ENCODE assay signal across 10 cellular contexts in genomic region chr10:100637785-100638184, GRCh38.
DNase-seq lines count a peak whose midpoint lies in the region; ATAC-seq, FAIRE-seq and TF ChIP-seq lines count a peak whose summit lies in the region.
"Had no signal": no experiment of that assay in that cellular context is flagged by ENCODE, and none has a peak within 500 bp of the region (broad histone marks: within the 10 kb centered on the region; RNA-seq: fewer than 3 reads in every experiment).

No MANE protein-coding gene starts in this region.

- H3K9ac ChIP-seq in NT2/D1 (ENCODE audit: insufficient read length, low read depth) (no peak overlapping the region), fibroblast of lung (ENCODE audit: insufficient read depth, low read length) (no peak overlapping the region)

- peaks cover 11% of the 10 kb centered on the region for H3K4me1 ChIP-seq in NT2/D1 (ENCODE audit: insufficient read depth, insufficient read length)
- H3K4me1 ChIP-seq in fibroblast of lung (ENCODE audit: control insufficient read depth, extremely low read depth, insufficient read depth, low read length): no peaks in the 10 kb centered on the region
- H3K4me1 ChIP-seq in uterus: no peaks in the 10 kb centered on the region

- no peaks in the 10 kb centered on the region for H3K4me1 Mint-ChIP-seq in natural killer cell treated with Interleukin-12 subunit alpha and Interleukin-12 subunit beta and Interleukin-15 and Interleukin-18, amount 100 ng/mL, for 72 hours (ENCODE audit: low read depth in 2 of 2)
- no peaks in the 10 kb centered on the region for H3K4me1 Mint-ChIP-seq in natural killer cell

- peaks cover 2% of the 10 kb centered on the region for H3K27me3 ChIP-seq in NT2/D1 (ENCODE audit: insufficient read depth, insufficient read length)
- peaks cover 9% of the 10 kb centered on the region for H3K27me3 ChIP-seq in fibroblast of lung (ENCODE audit: control insufficient read depth, insufficient read depth, low read length)
- peaks cover 0 to 3% of the 10 kb centered on the region in 2 donors for H3K27me3 ChIP-seq in uterus

- H3K9me3 Mint-ChIP-seq in natural killer cell treated with Interleukin-12 subunit alpha and Interleukin-12 subunit beta and Interleukin-15 and Interleukin-18, amount 100 ng/mL, for 72 hours: no peaks in the 10 kb centered on the region
- no peaks in the 10 kb centered on the region for H3K9me3 Mint-ChIP-seq in natural killer cell

- no peak overlapping the region for H3K4me2 ChIP-seq in fibroblast of lung (ENCODE audit: extremely low read depth, insufficient read depth, low read length)

- WGBS in lower leg skin, 2 donors: 8 to 9% methylated on average over 8 to 9 of the region's 9 CpGs

- DNase-seq in natural killer cell treated with Interleukin-12 subunit alpha and Interleukin-12 subunit beta and Interleukin-15 and Interleukin-18, amount 100 ng/mL, for 72 hours (ENCODE audit: low spot score): no peak
- DNase-seq in natural killer cell: no peak
- DNase-seq in NT2/D1 (ENCODE audit: low read depth, low spot score): peak; percentile 55
- DNase-seq in fibroblast of lung (ENCODE audit: low read depth in 2 of 2): no peak
- DNase-seq in urothelium cell line (ENCODE audit: low spot score): peak; percentile 29
- no peak for DNase-seq in uterus
- DNase-seq in lower leg skin (ENCODE audit: low spot score in 2 of 2): no peak
- no peak for DNase-seq in globus pallidus (ENCODE audit: low spot score)
- DNase-seq: activated CD4-positive, CD25-positive, alpha-beta regulatory T cell treated with anti-CD3 and anti-CD28 coated beads, Interleukin-2, amount 50 U/mL, for 72 hours had no signal

- no peak overlapping the region for H3K27ac Mint-ChIP-seq in natural killer cell treated with Interleukin-12 subunit alpha and Interleukin-12 subunit beta and Interleukin-15 and Interleukin-18, amount 100 ng/mL, for 72 hours
- no peak overlapping the region for H3K27ac Mint-ChIP-seq in natural killer cell

- no peak for FAIRE-seq in urothelium cell line (lab: Jason Lieb, UNC)
- FAIRE-seq: GM18507 had no signal

- H3K36me3 ChIP-seq in NT2/D1 (ENCODE audit: insufficient read depth, insufficient read length, low read length): no peaks in the 10 kb centered on the region
- no peaks in the 10 kb centered on the region for H3K36me3 ChIP-seq in fibroblast of lung (ENCODE audit: control insufficient read depth, insufficient read depth, low read length)
- no peaks in the 10 kb centered on the region for H3K36me3 ChIP-seq in uterus

- no peak overlapping the region for H3K4me3 ChIP-seq in NT2/D1 (ENCODE audit: insufficient read length, low read depth)
- H3K4me3 ChIP-seq in fibroblast of lung (replicated peaks in 1 of 4; ENCODE audit: control extremely low read depth in 1 of 4, insufficient read depth in 1 of 4, low read depth in 3 of 4, low read length in 4 of 4): no peak overlapping the region
- no peak overlapping the region for H3K4me3 ChIP-seq in uterus
- H3K4me3 ChIP-seq in lower leg skin (ENCODE audit: low read depth, poor library complexity, severe bottlenecking): no peak overlapping the region

- H3K27ac ChIP-seq in fibroblast of lung (ENCODE audit: insufficient read depth, low read length) (no peak overlapping the region), uterus (no peak overlapping the region)

- no peaks in the 10 kb centered on the region for H3K9me3 ChIP-seq in NT2/D1 (ENCODE audit: insufficient read depth, low read length)
- no peaks in the 10 kb centered on the region for H3K9me3 ChIP-seq in fibroblast of lung (ENCODE audit: control insufficient read depth, insufficient read depth, low read depth, low read length)
- no peaks in the 10 kb centered on the region for H3K9me3 ChIP-seq in uterus

- no peaks in the 10 kb centered on the region for H3K36me3 Mint-ChIP-seq in natural killer cell treated with Interleukin-12 subunit alpha and Interleukin-12 subunit beta and Interleukin-15 and Interleukin-18, amount 100 ng/mL, for 72 hours
- H3K36me3 Mint-ChIP-seq in natural killer cell: no peaks in the 10 kb centered on the region

- H2AFZ ChIP-seq in fibroblast of lung (ENCODE audit: low read length): no peak overlapping the region

- H4K20me1 ChIP-seq in fibroblast of lung (ENCODE audit: control insufficient read depth, extremely low read depth, insufficient read depth, low read length): no peaks in the 10 kb centered on the region

- TF ChIP-seq POLR2A in uterus (IDR thresholded peaks at IDR 0.05): no peak
- TF ChIP-seq POLR2A in lower leg skin (IDR thresholded peaks at IDR 0.05): no peak

- peaks cover 40 to 51% of the 10 kb centered on the region in 2 donors for H3K27me3 Mint-ChIP-seq in natural killer cell treated with Interleukin-12 subunit alpha and Interleukin-12 subunit beta and Interleukin-15 and Interleukin-18, amount 100 ng/mL, for 72 hours
- peaks cover 35 to 50% of the 10 kb centered on the region in 2 donors for H3K27me3 Mint-ChIP-seq in natural killer cell (ENCODE audit: low read depth in 2 of 2)

- H3K4me3 Mint-ChIP-seq in natural killer cell treated with Interleukin-12 subunit alpha and Interleukin-12 subunit beta and Interleukin-15 and Interleukin-18, amount 100 ng/mL, for 72 hours: no peak overlapping the region
- no peak overlapping the region for H3K4me3 Mint-ChIP-seq in natural killer cell

- peak; percentile 37 to 50 for ATAC-seq in natural killer cell treated with Interleukin-12 subunit alpha and Interleukin-12 subunit beta and Interleukin-15 and Interleukin-18, amount 100 ng/mL, for 72 hours
- no peak for ATAC-seq in natural killer cell

- intact Hi-C loops in natural killer cell (cut with micrococcal nuclease): no loop called here
- intact Hi-C loops in uterus (cut with DNase I; ENCODE audit: low total_unique reads): no loop called here
- intact Hi-C loops in lower leg skin (cut with DNase I; ENCODE audit: low total_unique reads): no loop called here

- H3K79me2 ChIP-seq in fibroblast of lung (ENCODE audit: control insufficient read depth, insufficient read depth, low read length): no peaks in the 10 kb centered on the region

- TF ChIP-seq CTCF in natural killer cell (IDR thresholded peaks at IDR 0.05) (no peak), fibroblast of lung (conservative IDR thresholded peaks at IDR 0.05 in 1 of 2, IDR thresholded peaks at IDR 0.05 in 1 of 2; ENCODE audit: low read depth in 1 of 2, low read length in 2 of 2) (peak; percentile 27 to 37), uterus (IDR thresholded peaks at IDR 0.05) (no peak), lower leg skin (IDR thresholded peaks at IDR 0.05) (no peak)

Comparison
In these comparisons a context has a peak if more than half of its experiments do, and no peak if none do; other contexts are left out.
1. ATAC-seq: peak in natural killer cell treated with Interleukin-12 subunit alpha and Interleukin-12 subunit beta and Interleukin-15 and Interleukin-18, amount 100 ng/mL, for 72 hours (2 of 2); none in natural killer cell (0 of 3).
2. DNase-seq: peak in NT2/D1 (single experiment) and urothelium cell line (single experiment); none in natural killer cell treated with Interleukin-12 subunit alpha and Interleukin-12 subunit beta and Interleukin-15 and Interleukin-18, amount 100 ng/mL, for 72 hours (single experiment), natural killer cell (single experiment), fibroblast of lung (0 of 2), uterus (0 of 2), lower leg skin (0 of 2) and globus pallidus (single experiment).
3. CTCF ChIP-seq: peak in fibroblast of lung (2 of 2); none in natural killer cell (single experiment), uterus (0 of 4) and lower leg skin (0 of 3).